In the genomic region with DNA sequence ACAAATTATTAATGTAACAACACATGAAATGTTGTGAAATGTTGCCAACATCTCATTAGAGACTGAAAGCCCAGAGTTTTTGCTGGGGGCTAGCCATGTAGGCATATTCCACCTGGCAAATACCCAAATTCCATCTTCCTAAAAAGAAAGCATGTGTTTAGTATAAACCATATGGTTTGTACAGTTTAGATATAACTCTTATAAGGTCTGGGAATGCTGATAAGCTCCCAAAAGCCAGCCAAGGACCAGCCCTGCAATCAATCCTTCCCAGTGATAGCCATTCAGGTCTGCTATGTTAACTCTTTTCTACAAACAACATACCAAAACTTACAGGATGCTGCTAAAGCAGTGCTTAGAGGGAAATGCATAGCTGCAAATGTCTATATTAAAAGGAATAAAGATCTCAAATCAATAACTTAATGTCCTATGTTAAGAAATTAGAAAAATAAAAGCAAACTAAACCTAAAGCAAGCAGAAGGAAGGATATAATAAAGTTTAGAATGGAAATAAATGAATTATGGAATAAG, we compare ENCODE assay signal across 30 cellular contexts.
"Had no signal": no experiment of that assay in that cellular context is flagged by ENCODE, and none has a peak within 500 bp of the region (broad histone marks: within the 10 kb centered on the region; RNA-seq: fewer than 3 reads in every experiment).

No MANE protein-coding gene starts in this region.

- DNase-seq: activated CD4-positive, alpha-beta memory T cell treated with anti-CD3 and anti-CD28 coated beads for 36 hours; activated CD4-positive, alpha-beta T cell treated with anti-CD3 and anti-CD28 coated beads for 36 hours; activated CD4-positive, alpha-beta T cell treated with anti-CD3 and anti-CD28 coated beads, Interleukin-2, amount 10 ng/mL, durations not matched to agents 24 days and 14 days; activated CD4-positive, CD25-positive, alpha-beta regulatory T cell; activated CD4-positive, CD25-positive, alpha-beta regulatory T cell treated with anti-CD3 and anti-CD28 coated beads, Interleukin-2, amount 50 U/mL, for 72 hours; activated CD8-positive, alpha-beta memory T cell treated with anti-CD3 and anti-CD28 coated beads, Interleukin-2, amount 10 ng/mL, durations not matched to agents 7 days and 5 days; activated CD8-positive, alpha-beta memory T cell treated with anti-CD3 and anti-CD28 coated beads, Interleukin-2, amount 50 U/mL, for 4 hours; activated CD8-positive, alpha-beta T cell treated with anti-CD3 and anti-CD28 coated beads, Interleukin-2, amount 10 ng/mL, durations not matched to agents 7 days and 5 days; activated effector memory CD4-positive, alpha-beta T cell treated with Interleukin-2 at 50 U/mL for 16 hours; activated gamma-delta T cell treated with Interleukin-2 at 50 U/mL for 16 hours; activated naive CD4-positive, alpha-beta T cell treated with anti-CD3 and anti-CD28 coated beads, Interleukin-2, amount 50 U/mL, for 16 hours; activated naive CD4-positive, alpha-beta T cell treated with Interleukin-2 at 50 U/mL for 16 hours; activated T-cell treated with anti-CD3 and anti-CD28 coated beads, Interleukin-2, amount 50 U/mL, for 1 hour; adrenal gland; amygdala; aorta; body of pancreas; caudate nucleus; cortex of kidney; dermis blood vessel endothelial cell; effector CD8-positive, alpha-beta T cell; foreskin keratinocyte; gastrocnemius medialis; glutamatergic neuron; heart left ventricle; T-helper 2 cell had no signal

- H3K27me3 ChIP-seq: adrenal gland, body of pancreas, foreskin keratinocyte, gastrocnemius medialis, heart left ventricle had no signal

- H3K9me3 ChIP-seq: body of pancreas, gastrocnemius medialis had no signal

- H3K36me3 ChIP-seq: adrenal gland, gastrocnemius medialis, heart left ventricle had no signal

- ATAC-seq: activated CD4-positive, alpha-beta T cell treated with anti-CD3 and anti-CD28 coated beads for 36 hours; activated CD8-positive, alpha-beta memory T cell treated with anti-CD3 and anti-CD28 coated beads, Interleukin-2, amount 10 ng/mL, durations not matched to agents 7 days and 5 days; activated CD8-positive, alpha-beta T cell treated with anti-CD3 and anti-CD28 coated beads, Interleukin-2, amount 10 ng/mL, durations not matched to agents 7 days and 5 days; activated T-helper 17 cell treated with anti-CD3 and anti-CD28 coated beads, Interleukin-2, amount 50 U/mL, for 72 hours; body of pancreas; esophagus mucosa; foreskin keratinocyte; gastrocnemius medialis; heart left ventricle had no signal

- H3K4me3 Mint-ChIP-seq: activated CD4-positive, alpha-beta memory T cell treated with anti-CD3 and anti-CD28 coated beads for 36 hours; activated CD4-positive, alpha-beta T cell treated with anti-CD3 and anti-CD28 coated beads for 36 hours; activated CD4-positive, alpha-beta T cell treated with anti-CD3 and anti-CD28 coated beads, Interleukin-2, amount 10 ng/mL, durations not matched to agents 24 days and 14 days; activated CD8-positive, alpha-beta memory T cell treated with anti-CD3 and anti-CD28 coated beads, Interleukin-2, amount 10 ng/mL, durations not matched to agents 7 days and 5 days; activated CD8-positive, alpha-beta T cell treated with anti-CD3 and anti-CD28 coated beads, Interleukin-2, amount 10 ng/mL, durations not matched to agents 7 days and 5 days; activated naive CD8-positive, alpha-beta T cell; activated T-helper 17 cell treated with anti-CD3 and anti-CD28 coated beads, Interleukin-2, amount 50 U/mL, for 72 hours had no signal

- H3K4me3 ChIP-seq: adrenal gland, body of pancreas, gastrocnemius medialis, heart left ventricle had no signal

- H3K27ac Mint-ChIP-seq: activated CD4-positive, alpha-beta memory T cell treated with anti-CD3 and anti-CD28 coated beads for 36 hours; activated CD4-positive, alpha-beta T cell treated with anti-CD3 and anti-CD28 coated beads for 36 hours; activated CD4-positive, alpha-beta T cell treated with anti-CD3 and anti-CD28 coated beads, Interleukin-2, amount 10 ng/mL, durations not matched to agents 24 days and 14 days; activated CD8-positive, alpha-beta memory T cell treated with anti-CD3 and anti-CD28 coated beads, Interleukin-2, amount 10 ng/mL, durations not matched to agents 7 days and 5 days; activated CD8-positive, alpha-beta T cell treated with anti-CD3 and anti-CD28 coated beads, Interleukin-2, amount 10 ng/mL, durations not matched to agents 7 days and 5 days; activated naive CD8-positive, alpha-beta T cell; activated T-helper 17 cell treated with anti-CD3 and anti-CD28 coated beads, Interleukin-2, amount 50 U/mL, for 72 hours had no signal

- H3K27me3 Mint-ChIP-seq: activated CD4-positive, alpha-beta memory T cell treated with anti-CD3 and anti-CD28 coated beads for 36 hours; activated CD4-positive, alpha-beta T cell treated with anti-CD3 and anti-CD28 coated beads for 36 hours; activated CD4-positive, alpha-beta T cell treated with anti-CD3 and anti-CD28 coated beads, Interleukin-2, amount 10 ng/mL, durations not matched to agents 24 days and 14 days; activated CD8-positive, alpha-beta memory T cell treated with anti-CD3 and anti-CD28 coated beads, Interleukin-2, amount 10 ng/mL, durations not matched to agents 7 days and 5 days; activated naive CD8-positive, alpha-beta T cell; activated T-helper 17 cell treated with anti-CD3 and anti-CD28 coated beads, Interleukin-2, amount 50 U/mL, for 72 hours had no signal

- H3K27ac ChIP-seq: adrenal gland, body of pancreas, foreskin keratinocyte, gastrocnemius medialis, heart left ventricle had no signal

- FAIRE-seq: colon had no signal
